In the genomic region with DNA sequence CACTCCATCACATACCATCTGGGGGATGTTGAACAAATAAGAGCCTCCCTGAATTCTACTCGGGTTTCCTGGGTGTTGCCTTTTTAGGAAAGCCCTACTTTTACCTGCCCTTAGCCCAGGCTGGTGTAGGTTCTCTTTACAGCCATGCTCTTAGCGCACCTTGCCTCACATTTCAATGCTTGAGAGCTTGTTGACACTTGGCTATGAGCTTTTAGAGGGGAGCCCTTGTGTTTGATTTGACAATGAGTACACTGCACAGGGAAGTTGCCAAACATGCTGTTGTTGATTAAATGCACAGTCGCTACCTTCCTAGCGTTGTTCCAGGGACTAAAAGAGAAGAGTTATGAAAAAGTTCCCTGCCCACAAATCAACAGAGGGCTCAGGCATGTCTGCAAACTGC, we compare ENCODE assay signal across 14 cellular contexts.
DNase-seq lines count a peak whose midpoint lies in the region; ATAC-seq and TF ChIP-seq lines count a peak whose summit lies in the region.
"Had no signal": no experiment of that assay in that cellular context is flagged by ENCODE, and none has a peak within 500 bp of the region (broad histone marks: within the 10 kb centered on the region; RNA-seq: fewer than 3 reads in every experiment).

No MANE protein-coding gene starts in this region.

- intact Hi-C loops in MCF 10A (cut with micrococcal nuclease) (no loop called here), breast epithelium (cut with DNase I; ENCODE audit: low total_unique reads) (loop anchor here (2.0 kb wide), 1 partner anchor 195 kb away; no protein-coding TSS in a partner anchor)

- no peak for ATAC-seq in GM18870 (IDR thresholded peaks at IDR 0.05; ENCODE audit: unreplicated experiment)
- no peak for ATAC-seq in HG02759 (IDR thresholded peaks at IDR 0.05; ENCODE audit: unreplicated experiment)

- CTCF ChIA-PET in MCF 10A (lab: Yijun Ruan, JAX): interaction anchor here (0.6 kb wide), 1 partner anchor 150 kb away, joined by 3 read pairs; no protein-coding TSS in a partner anchor

- H3K4me1 Mint-ChIP-seq in MCF 10A (ENCODE audit: insufficient read depth, unreplicated experiment): peaks cover 13% of the 10 kb centered on the region
- H3K4me1 Mint-ChIP-seq: CD4-positive, CD25-positive, alpha-beta regulatory T cell; IgD-negative memory B cell had no signal

- no peaks in the 10 kb centered on the region for H3K27me3 Mint-ChIP-seq in MCF 10A (ENCODE audit: insufficient read depth, unreplicated experiment)
- H3K27me3 Mint-ChIP-seq: CD4-positive, CD25-positive, alpha-beta regulatory T cell had no signal

- H3K27ac Mint-ChIP-seq in MCF 10A (ENCODE audit: low read depth, unreplicated experiment): peak overlapping the region; percentile 82
- H3K27ac Mint-ChIP-seq: CD4-positive, CD25-positive, alpha-beta regulatory T cell; IgD-negative memory B cell had no signal

- no peaks in the 10 kb centered on the region for H3K36me3 Mint-ChIP-seq in MCF 10A (ENCODE audit: insufficient read depth, unreplicated experiment)
- H3K36me3 Mint-ChIP-seq: CD4-positive, CD25-positive, alpha-beta regulatory T cell; IgD-negative memory B cell had no signal

- DNase-seq in MCF 10A (ENCODE audit: unreplicated experiment): no peak
- DNase-seq in breast epithelium (ENCODE audit: low spot score in 2 of 2): no peak
- peak; percentile 58 to 82 for DNase-seq in NCI-H187 (lab: John Stamatoyannopoulos, UW)
- peak; percentile 44 for DNase-seq in NCI-H345 treated with DMSO at 0.1 percent for 48 hours (lab: John Stamatoyannopoulos, UW; ENCODE audit: unreplicated experiment)
- no peak for DNase-seq in stimulated activated CD8-positive, alpha-beta memory T cell treated with anti-CD3 and anti-CD28 coated beads, Interleukin-4, amount 100 ng/mL, for 48 hours
- DNase-seq: CD4-positive, CD25-positive, alpha-beta regulatory T cell; NCI-H1694 treated with DMSO at 0.1 percent for 48 hours; NK-92 treated with Interleukin-12 subunit alpha and Interleukin-12 subunit beta, amount 100 ng/mL, for 24 hours; OCI-M1; T-helper 9 cell had no signal

- H3K4me3 Mint-ChIP-seq in MCF 10A (ENCODE audit: unreplicated experiment): no peak overlapping the region
- H3K4me3 Mint-ChIP-seq: CD4-positive, CD25-positive, alpha-beta regulatory T cell; IgD-negative memory B cell had no signal

- H3K27ac ChIP-seq in breast epithelium: no peak overlapping the region

- peaks cover 0 to 6% of the 10 kb centered on the region in 2 donors for H3K4me1 ChIP-seq in breast epithelium
- H3K4me1 ChIP-seq: HAP-1 had no signal

- TF ChIP-seq CTCF in MCF 10A (IDR thresholded peaks at IDR 0.05; ENCODE audit: unreplicated experiment): no peak
- no peak for TF ChIP-seq CTCF in breast epithelium (IDR thresholded peaks at IDR 0.05)

- H3K4me3 ChIP-seq in breast epithelium: no peak overlapping the region
- H3K4me3 ChIP-seq: HAP-1 had no signal

- no peaks in the 10 kb centered on the region for H3K9me3 ChIP-seq in breast epithelium
- H3K9me3 ChIP-seq: HAP-1 had no signal

- no peak for TF ChIP-seq POLR2A in breast epithelium (IDR thresholded peaks at IDR 0.05)

- no peaks in the 10 kb centered on the region for H3K9me3 Mint-ChIP-seq in MCF 10A (ENCODE audit: unreplicated experiment)
- H3K9me3 Mint-ChIP-seq: IgD-negative memory B cell had no signal

- POLR2A ChIA-PET in MCF 10A (lab: Yijun Ruan, JAX): no interaction called here

- no peaks in the 10 kb centered on the region for H3K36me3 ChIP-seq in breast epithelium
- H3K36me3 ChIP-seq: HAP-1 had no signal

- no peaks in the 10 kb centered on the region for H3K27me3 ChIP-seq in breast epithelium

- no TSS peak for BruUV-seq in MCF 10A (replicated peaks; lab: Mats Ljungman, UMichigan)

Comparison
In these comparisons a context has a peak if more than half of its experiments do, and no peak if none do; other contexts are left out.
1. DNase-seq: peak in NCI-H187 (2 of 2) and NCI-H345 treated with DMSO at 0.1 percent for 48 hours (single experiment); none in MCF 10A (single experiment), breast epithelium (0 of 2) and stimulated activated CD8-positive, alpha-beta memory T cell treated with anti-CD3 and anti-CD28 coated beads, Interleukin-4, amount 100 ng/mL, for 48 hours (single experiment).